In genomic region chr4:7811536-7812190, GRCh38 we compare ENCODE assay signal across 11 cellular contexts.
DNase-seq lines count a peak whose midpoint lies in the region; ATAC-seq, FAIRE-seq and TF ChIP-seq lines count a peak whose summit lies in the region.
"Had no signal": no experiment of that assay in that cellular context is flagged by ENCODE, and none has a peak within 500 bp of the region (broad histone marks: within the 10 kb centered on the region; RNA-seq: fewer than 3 reads in every experiment).

No MANE protein-coding gene starts in this region.

- no peak overlapping the region for H3K4me3 ChIP-seq in astrocyte (ENCODE audit: insufficient read depth, low read depth, low read length)

- H3K36me3 ChIP-seq in astrocyte (ENCODE audit: insufficient read depth, low read length) = peaks cover 72% of the 10 kb centered on the region

- intact Hi-C loops in left cardiac atrium (cut with DNase I) = no loop called here
- intact Hi-C loops in CD4-positive, alpha-beta T cell (cut with DNase I, micrococcal nuclease) = no loop called here

- H3K9me3 Mint-ChIP-seq in astrocyte (ENCODE audit: unreplicated experiment) = peaks cover 7% of the 10 kb centered on the region
- H3K9me3 Mint-ChIP-seq in neural crest cell = no peaks in the 10 kb centered on the region
- H3K9me3 Mint-ChIP-seq in CD4-positive, alpha-beta T cell = no peaks in the 10 kb centered on the region
- H3K9me3 Mint-ChIP-seq in stimulated activated effector memory CD8-positive, alpha-beta T cell treated with anti-CD3 and anti-CD28 coated beads, Interleukin-12 subunit alpha, Interleukin-12 subunit beta, amount 100 ng/mL, for 72 hours = no peaks in the 10 kb centered on the region
- no peaks in the 10 kb centered on the region for H3K9me3 Mint-ChIP-seq in activated T-cell treated with anti-CD3 and anti-CD28 coated beads, Interleukin-2, amount 50 U/mL, for 72 hours
- H3K9me3 Mint-ChIP-seq: activated naive CD8-positive, alpha-beta T cell treated with anti-CD3 and anti-CD28 coated beads, Interleukin-2, amount 10 ng/mL, durations not matched to agents 7 days and 5 days had no signal

- H3K27ac Mint-ChIP-seq in astrocyte (ENCODE audit: unreplicated experiment) (no peak overlapping the region), neural crest cell (ENCODE audit: unreplicated experiment) (peak overlapping the region; percentile 30)
- no peak overlapping the region for H3K27ac Mint-ChIP-seq in CD4-positive, alpha-beta T cell
- no peak overlapping the region for H3K27ac Mint-ChIP-seq in stimulated activated effector memory CD8-positive, alpha-beta T cell treated with anti-CD3 and anti-CD28 coated beads, Interleukin-12 subunit alpha, Interleukin-12 subunit beta, amount 100 ng/mL, for 72 hours
- no peak overlapping the region for H3K27ac Mint-ChIP-seq in activated T-cell treated with anti-CD3 and anti-CD28 coated beads, Interleukin-2, amount 50 U/mL, for 72 hours
- H3K27ac Mint-ChIP-seq: activated CD4-positive, alpha-beta memory T cell treated with anti-CD3 and anti-CD28 coated beads for 36 hours; activated naive CD8-positive, alpha-beta T cell treated with anti-CD3 and anti-CD28 coated beads, Interleukin-2, amount 10 ng/mL, durations not matched to agents 7 days and 5 days had no signal

- no peak overlapping the region for H2AFZ ChIP-seq in astrocyte (ENCODE audit: low read depth, low read length)

- H3K9me3 ChIP-seq in astrocyte (ENCODE audit: insufficient read depth, low read depth, low read length) = peaks cover 12% of the 10 kb centered on the region
- no peaks in the 10 kb centered on the region for H3K9me3 ChIP-seq in CD4-positive, alpha-beta T cell (ENCODE audit: control insufficient read depth, low read length)

- TF ChIP-seq CTCF in astrocyte (IDR thresholded peaks at IDR 0.05; ENCODE audit: insufficient read depth, low read depth, low read length) (no peak), neural crest cell (conservative IDR thresholded peaks at IDR 0.05) (no peak)
- no peak for TF ChIP-seq CTCF in CD4-positive, alpha-beta T cell (IDR thresholded peaks at IDR 0.05)

- FAIRE-seq in astrocyte (lab: Jason Lieb, UNC) = no peak

- no peaks in the 10 kb centered on the region for H3K27me3 ChIP-seq in astrocyte (ENCODE audit: insufficient read depth, low read length)
- H3K27me3 ChIP-seq in CD4-positive, alpha-beta T cell (ENCODE audit: control insufficient read depth, insufficient read depth, low read length) = no peaks in the 10 kb centered on the region

- CTCF ChIA-PET in CD4-positive, alpha-beta T cell (lab: Charles Lee) = no interaction called here

- H4K20me1 ChIP-seq in astrocyte (ENCODE audit: insufficient read depth, low read length) = no peaks in the 10 kb centered on the region

- no peak overlapping the region for H3K4me2 ChIP-seq in astrocyte (ENCODE audit: low read length)

- H3K27me3 Mint-ChIP-seq in astrocyte (ENCODE audit: low read depth, unreplicated experiment) (no peaks in the 10 kb centered on the region), neural crest cell (ENCODE audit: low read depth) (no peaks in the 10 kb centered on the region)
- no peaks in the 10 kb centered on the region for H3K27me3 Mint-ChIP-seq in CD4-positive, alpha-beta T cell
- no peaks in the 10 kb centered on the region for H3K27me3 Mint-ChIP-seq in activated T-cell treated with anti-CD3 and anti-CD28 coated beads, Interleukin-2, amount 50 U/mL, for 72 hours (ENCODE audit: low read depth)
- H3K27me3 Mint-ChIP-seq: activated CD4-positive, alpha-beta memory T cell treated with anti-CD3 and anti-CD28 coated beads for 36 hours; activated naive CD8-positive, alpha-beta T cell treated with anti-CD3 and anti-CD28 coated beads, Interleukin-2, amount 10 ng/mL, durations not matched to agents 7 days and 5 days had no signal

- H3K4me1 Mint-ChIP-seq in astrocyte (ENCODE audit: low read depth, unreplicated experiment) (peaks cover 64% of the 10 kb centered on the region), neural crest cell (peaks cover 29% of the 10 kb centered on the region)
- H3K4me1 Mint-ChIP-seq in CD4-positive, alpha-beta T cell (ENCODE audit: low read depth) = no peaks in the 10 kb centered on the region
- H3K4me1 Mint-ChIP-seq in stimulated activated effector memory CD8-positive, alpha-beta T cell treated with anti-CD3 and anti-CD28 coated beads, Interleukin-12 subunit alpha, Interleukin-12 subunit beta, amount 100 ng/mL, for 72 hours = peaks cover 6% of the 10 kb centered on the region
- H3K4me1 Mint-ChIP-seq in activated T-cell treated with anti-CD3 and anti-CD28 coated beads, Interleukin-2, amount 50 U/mL, for 72 hours (ENCODE audit: low read depth) = peaks cover 5% of the 10 kb centered on the region

- H3K36me3 Mint-ChIP-seq in astrocyte (ENCODE audit: low read depth, unreplicated experiment) (peaks cover 46% of the 10 kb centered on the region), neural crest cell (ENCODE audit: low read depth) (peaks cover 19% of the 10 kb centered on the region)
- peaks cover 55% of the 10 kb centered on the region for H3K36me3 Mint-ChIP-seq in CD4-positive, alpha-beta T cell (ENCODE audit: low read depth)
- peaks cover 61% of the 10 kb centered on the region for H3K36me3 Mint-ChIP-seq in stimulated activated effector memory CD8-positive, alpha-beta T cell treated with anti-CD3 and anti-CD28 coated beads, Interleukin-12 subunit alpha, Interleukin-12 subunit beta, amount 100 ng/mL, for 72 hours
- peaks cover 5 to 10% of the 10 kb centered on the region in 2 donors for H3K36me3 Mint-ChIP-seq in activated T-cell treated with anti-CD3 and anti-CD28 coated beads, Interleukin-2, amount 50 U/mL, for 72 hours (ENCODE audit: insufficient read depth in 2 of 2)

- peak; percentile 46 for DNase-seq in astrocyte (ENCODE audit: low read depth)
- DNase-seq in left cardiac atrium = peak; percentile 76
- no peak for DNase-seq in neural crest cell (ENCODE audit: low read depth, low spot score)
- DNase-seq in activated CD4-positive, alpha-beta T cell treated with anti-CD3 and anti-CD28 coated beads, Interleukin-2, amount 50 U/mL, for 4 hours = no peak
- no peak for DNase-seq in CD4-positive, alpha-beta T cell
- DNase-seq in stimulated activated effector memory CD8-positive, alpha-beta T cell treated with anti-CD3 and anti-CD28 coated beads, Interleukin-12 subunit alpha, Interleukin-12 subunit beta, amount 100 ng/mL, for 72 hours (ENCODE audit: low spot score in 2 of 2) = no peak
- no peak for DNase-seq in activated T-cell treated with anti-CD3 and anti-CD28 coated beads, Interleukin-2, amount 50 U/mL, for 72 hours
- DNase-seq: activated CD4-positive, alpha-beta memory T cell treated with anti-CD3 and anti-CD28 coated beads for 36 hours; activated naive CD8-positive, alpha-beta T cell treated with anti-CD3 and anti-CD28 coated beads, Interleukin-2, amount 10 ng/mL, durations not matched to agents 7 days and 5 days; NCI-H1417 had no signal

- POLR2A ChIA-PET in CD4-positive, alpha-beta T cell (lab: Charles Lee) = no interaction called here

- H3K4me3 Mint-ChIP-seq in astrocyte (ENCODE audit: unreplicated experiment) = no peak overlapping the region
- no peak overlapping the region for H3K4me3 Mint-ChIP-seq in neural crest cell
- no peak overlapping the region for H3K4me3 Mint-ChIP-seq in CD4-positive, alpha-beta T cell
- no peak overlapping the region for H3K4me3 Mint-ChIP-seq in stimulated activated effector memory CD8-positive, alpha-beta T cell treated with anti-CD3 and anti-CD28 coated beads, Interleukin-12 subunit alpha, Interleukin-12 subunit beta, amount 100 ng/mL, for 72 hours
- no peak overlapping the region for H3K4me3 Mint-ChIP-seq in activated T-cell treated with anti-CD3 and anti-CD28 coated beads, Interleukin-2, amount 50 U/mL, for 72 hours
- H3K4me3 Mint-ChIP-seq: activated CD4-positive, alpha-beta memory T cell treated with anti-CD3 and anti-CD28 coated beads for 36 hours; activated naive CD8-positive, alpha-beta T cell treated with anti-CD3 and anti-CD28 coated beads, Interleukin-2, amount 10 ng/mL, durations not matched to agents 7 days and 5 days had no signal

- peaks cover 52% of the 10 kb centered on the region for H3K4me1 ChIP-seq in astrocyte (ENCODE audit: insufficient read depth, low read length)

- no peak overlapping the region for H3K9ac ChIP-seq in astrocyte (ENCODE audit: low read length)

- peak; percentile 71 to 74 for ATAC-seq in left cardiac atrium
- no peak for ATAC-seq in CD4-positive, alpha-beta T cell (ENCODE audit: poor library complexity)
- ATAC-seq in stimulated activated effector memory CD8-positive, alpha-beta T cell treated with anti-CD3 and anti-CD28 coated beads, Interleukin-12 subunit alpha, Interleukin-12 subunit beta, amount 100 ng/mL, for 72 hours = no peak
- no peak for ATAC-seq in activated T-cell treated with anti-CD3 and anti-CD28 coated beads, Interleukin-2, amount 50 U/mL, for 72 hours (replicated peaks in 1 of 2)
- ATAC-seq: SK-N-SH treated with all-trans-retinoic acid at 6 μM for 48 hours had no signal

- H3K27ac ChIP-seq in astrocyte (ENCODE audit: low read depth, low read length) = peak overlapping the region; percentile 45
- H3K27ac ChIP-seq in CD4-positive, alpha-beta T cell (ENCODE audit: low read depth, low read length) = no peak overlapping the region

- peaks cover 80% of the 10 kb centered on the region for H3K79me2 ChIP-seq in astrocyte (ENCODE audit: insufficient read depth, low read length)

Comparison
In these comparisons a context has a peak if more than half of its experiments do, and no peak if none do; other contexts are left out.
1. DNase-seq: peak in astrocyte (single experiment) and left cardiac atrium (single experiment); none in neural crest cell (single experiment), activated CD4-positive, alpha-beta T cell treated with anti-CD3 and anti-CD28 coated beads, Interleukin-2, amount 50 U/mL, for 4 hours (0 of 2), CD4-positive, alpha-beta T cell (0 of 10), stimulated activated effector memory CD8-positive, alpha-beta T cell treated with anti-CD3 and anti-CD28 coated beads, Interleukin-12 subunit alpha, Interleukin-12 subunit beta, amount 100 ng/mL, for 72 hours (0 of 2) and activated T-cell treated with anti-CD3 and anti-CD28 coated beads, Interleukin-2, amount 50 U/mL, for 72 hours (0 of 2).
2. ATAC-seq: peak in left cardiac atrium (2 of 2); none in CD4-positive, alpha-beta T cell (single experiment), stimulated activated effector memory CD8-positive, alpha-beta T cell treated with anti-CD3 and anti-CD28 coated beads, Interleukin-12 subunit alpha, Interleukin-12 subunit beta, amount 100 ng/mL, for 72 hours (single experiment) and activated T-cell treated with anti-CD3 and anti-CD28 coated beads, Interleukin-2, amount 50 U/mL, for 72 hours (0 of 2).